Comparison of ENCODE assay signal across 25 cellular contexts in genomic region chr10:62475531-62475930, GRCh38.
"Had no signal": no experiment of that assay in that cellular context is flagged by ENCODE, and none has a peak within 500 bp of the region (broad histone marks: within the 10 kb centered on the region; RNA-seq: fewer than 3 reads in every experiment).

No MANE protein-coding gene starts in this region.

- DNase-seq: activated CD4-positive, alpha-beta T cell treated with anti-CD3 and anti-CD28 coated beads for 4 hours; activated CD8-positive, alpha-beta memory T cell treated with anti-CD3 and anti-CD28 coated beads, Interleukin-2, amount 50 U/mL, for 48 hours; activated CD8-positive, alpha-beta T cell treated with anti-CD3 and anti-CD28 coated beads, Interleukin-2, amount 10 ng/mL, durations not matched to agents 7 days and 5 days; activated naive CD4-positive, alpha-beta T cell; activated T-cell treated with anti-CD3 and anti-CD28 coated beads, Interleukin-2, amount 50 U/mL, for 1 hour; amygdala; MG63; MV-4-11; NCI-H1092 treated with DMSO at 0.1 percent for 48 hours; NCI-H1417 treated with DMSO at 0.1 percent for 48 hours; NCI-H1694; NCI-H2029 treated with DMSO at 0.1 percent for 48 hours; NCI-H345; NCI-H510A; NCI-H526 treated with DMSO at 0.1 percent for 48 hours; NK-92 treated with Interleukin-12 subunit alpha and Interleukin-12 subunit beta, amount 100 ng/mL, for 24 hours; OCI-M1; Right ventricle myocardium superior; SJCRH30; SK-N-SH; T-helper 1 cell; WERI-Rb-1 had no signal

- H3K9ac ChIP-seq: KMS-11, SK-N-SH had no signal

- H3K4me2 ChIP-seq: KMS-11, SK-N-SH had no signal

- H3K36me3 ChIP-seq: cardiac muscle cell, MG63, SJCRH30, WERI-Rb-1 had no signal

- H3K4me1 ChIP-seq: SJCRH30 had no signal

- H3K9me3 ChIP-seq: MG63, SJCRH30, SK-N-SH had no signal

- H3K27me3 ChIP-seq: cardiac muscle cell, SJCRH30 had no signal

- H3K4me3 ChIP-seq: cardiac muscle cell, MG63, SJCRH30 had no signal

- H3K27ac ChIP-seq: cardiac muscle cell, KMS-11, RWPE1, SJCRH30, WERI-Rb-1 had no signal
